In the genomic region with DNA sequence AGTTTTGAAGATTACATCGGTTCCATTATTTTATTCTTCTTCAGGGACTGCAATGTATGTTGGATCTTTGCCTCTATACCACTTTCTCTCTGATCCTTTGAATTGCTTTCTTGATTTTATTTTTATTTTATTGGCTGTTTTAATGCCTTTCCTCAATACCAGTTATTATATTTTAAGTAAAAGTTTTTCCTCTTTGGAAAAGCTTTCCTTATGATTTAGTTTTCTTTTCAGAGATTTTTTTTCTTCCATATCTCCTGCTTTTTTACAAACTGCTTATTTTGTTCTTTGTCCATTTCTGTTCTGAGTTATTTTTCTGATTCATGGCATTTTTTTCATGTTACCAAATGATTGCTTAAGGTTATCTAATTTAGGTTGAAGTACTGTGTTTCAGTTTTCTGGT, we compare ENCODE assay signal across 9 cellular contexts. TPM values are rescaled to one million over a fixed set of nuclear protein-coding genes. Genes with fewer than 3 reads are reported as not detected.
A peak's percentile ranks its signal among the peaks of the same experiment; 100 is the strongest.
DNase-seq lines count a peak whose midpoint lies in the region; ATAC-seq, FAIRE-seq and TF ChIP-seq lines count a peak whose summit lies in the region.
"Had no signal": no experiment of that assay in that cellular context is flagged by ENCODE, and none has a peak within 500 bp of the region (broad histone marks: within the 10 kb centered on the region; RNA-seq: fewer than 3 reads in every experiment).

No MANE protein-coding gene starts in this region.

- POLR2A ChIA-PET in HEK293 (lab: Yijun Ruan, JAX) (interaction anchor here (0.9 to 3.6 kb wide), 11 partner anchors 8 to 366 kb away, joined by 3 to 23 read pairs (median 6); a partner anchor contains a TSS), K562 (lab: Yijun Ruan, JAX) (interaction anchor here (0.9 to 2.6 kb wide), 12 partner anchors 10 to 366 kb away, joined by 3 to 34 read pairs (median 4); a partner anchor contains a TSS)
- POLR2A ChIA-PET in naive thymus-derived CD4-positive, alpha-beta T cell (lab: Charles Lee), result interaction anchor here (0.8 to 5.2 kb wide), 15 partner anchors 8 to 310 kb away, joined by 3 to 73 read pairs (median 6); a partner anchor contains a TSS

- no peaks in the 10 kb centered on the region for H3K79me2 ChIP-seq in K562 (ENCODE audit: control insufficient read depth, insufficient read depth, low read length)

- no peak for TF ChIP-seq EP300 in K562 (IDR thresholded peaks at IDR 0.05; ENCODE audit: low read length)

- peaks cover 0 to 11% (median 0%) of the 10 kb centered on the region in 5 donors for H3K27me3 Mint-ChIP-seq in naive thymus-derived CD4-positive, alpha-beta T cell

- H3K9me3 Mint-ChIP-seq in naive thymus-derived CD4-positive, alpha-beta T cell, result peaks cover 0 to 14% (median 0%) of the 10 kb centered on the region in 11 donors

- BruUV-seq in K562 (replicated peaks; lab: Mats Ljungman, UMichigan), result no TSS peak

- TF ChIP-seq POLR2A in K562 (conservative IDR thresholded peaks at IDR 0.05), result no peak

- FAIRE-seq in K562 (lab: Jason Lieb, UNC), result no peak

- H3K36me3 Mint-ChIP-seq in naive thymus-derived CD4-positive, alpha-beta T cell, result peaks cover 0 to 9% (median 0%) of the 10 kb centered on the region in 5 donors

- H3K36me3 ChIP-seq in HEK293 (ENCODE audit: control insufficient read depth in 2 of 2, insufficient read depth in 1 of 2, low read length in 2 of 2) (peaks cover 2 to 11% of the 10 kb centered on the region in 2 experiments; a peak in 2 of 3 replicates), K562 (ENCODE audit: control insufficient read depth, insufficient read depth, low read length) (peaks cover 9% of the 10 kb centered on the region; the same call in 2 of the 3 replicates)
- no peaks in the 10 kb centered on the region for H3K36me3 ChIP-seq in naive thymus-derived CD4-positive, alpha-beta T cell (ENCODE audit: control insufficient read depth in 2 of 3, insufficient read depth in 3 of 3, low read length in 3 of 3)

- H3K4me1 Mint-ChIP-seq in naive thymus-derived CD4-positive, alpha-beta T cell, result peaks cover 6 to 32% (median 25%) of the 10 kb centered on the region in 7 donors

- H3K27ac ChIP-seq in 22Rv1 (peak overlapping the region; percentile 94), HEK293 (ENCODE audit: extremely low read depth, low read depth, low read length) (no peak overlapping the region), K562 (ENCODE audit: extremely low read depth, low read depth, low read length) (peak overlapping the region; percentile 99; the same call in 2 of the 3 replicates)
- H3K27ac ChIP-seq in naive thymus-derived CD4-positive, alpha-beta T cell (ENCODE audit: low read depth, low read length), result peak overlapping the region; percentile 72

- H3K4me3 ChIP-seq in HEK293 (ENCODE audit: low read depth, low read length) (no peak overlapping the region), K562 (peak overlapping the region; percentile 68)
- no peak overlapping the region for H3K4me3 ChIP-seq in naive thymus-derived CD4-positive, alpha-beta T cell (ENCODE audit: low read length)

- H3K27ac Mint-ChIP-seq in naive thymus-derived CD4-positive, alpha-beta T cell, result peak overlapping the region; percentile 31 to 100 (median 99)

- CTCF ChIA-PET in HEK293 (lab: Yijun Ruan, JAX) (interaction anchor here (0.6 to 1.3 kb wide), 6 partner anchors 14 to 923 kb away, joined by 3 to 6 read pairs (median 3); no protein-coding TSS in a partner anchor), K562 (lab: Yijun Ruan, JAX; ENCODE audit: low intra/inter-chr PET ratio) (no interaction called here)
- CTCF ChIA-PET in naive thymus-derived CD4-positive, alpha-beta T cell (lab: Charles Lee), result interaction anchor here (0.6 to 1.7 kb wide), 3 partner anchors 14 to 318 kb away, joined by 3 to 7 read pairs (median 3); no protein-coding TSS in a partner anchor

- no peaks in the 10 kb centered on the region for H3K9me1 ChIP-seq in K562 (ENCODE audit: control insufficient read depth, insufficient read depth, low read length)

- no peaks in the 10 kb centered on the region for H3K4me1 ChIP-seq in HEK293 (ENCODE audit: control insufficient read depth, insufficient read depth, low read length)
- H3K4me1 ChIP-seq in K562 (replicated peaks in 1 of 2; ENCODE audit: control insufficient read depth in 2 of 2, insufficient read depth in 2 of 2, low read length in 2 of 2), result peaks cover 0 to 10% of the 10 kb centered on the region in 2 experiments; a peak in 4 of 5 replicates
- peaks cover 0 to 5% of the 10 kb centered on the region in 2 donors for H3K4me1 ChIP-seq in naive thymus-derived CD4-positive, alpha-beta T cell (ENCODE audit: control insufficient read depth in 2 of 2, insufficient read depth in 2 of 2, low read length in 2 of 2)
- H3K4me1 ChIP-seq: testis had no signal

- peak overlapping the region; percentile 25 to 100 (median 99) for H3K4me3 Mint-ChIP-seq in naive thymus-derived CD4-positive, alpha-beta T cell

- TF ChIP-seq RAD21 in K562 (CRISPR knock-in tag; conservative IDR thresholded peaks at IDR 0.05 in 1 of 2, IDR thresholded peaks at IDR 0.05 in 1 of 2), result no peak

- H3K9me3 ChIP-seq in HEK293 (ENCODE audit: control insufficient read depth, insufficient read depth, low read depth, low read length) (no peaks in the 10 kb centered on the region), K562 (replicated peaks; ENCODE audit: control insufficient read depth, insufficient read depth, low read depth, low read length) (no peaks in the 10 kb centered on the region)
- H3K9me3 ChIP-seq in naive thymus-derived CD4-positive, alpha-beta T cell (ENCODE audit: control insufficient read depth in 2 of 3, low read length in 3 of 3), result no peaks in the 10 kb centered on the region
- H3K9me3 ChIP-seq: testis had no signal

- no peak overlapping the region for H3K4me2 ChIP-seq in K562 (ENCODE audit: insufficient read depth, low read length)

- H4K20me1 ChIP-seq in K562 (replicated peaks; ENCODE audit: control insufficient read depth, insufficient read depth, low read length), result no peaks in the 10 kb centered on the region

- intact Hi-C loops in K562 (cut with micrococcal nuclease), result loop anchor here (1.0 to 10.0 kb wide), 7 partner anchors 8 to 597 kb away; a partner anchor contains a TSS
- intact Hi-C loops in naive thymus-derived CD4-positive, alpha-beta T cell (cut with micrococcal nuclease), result loop anchor here (1.0 to 10.0 kb wide), 15 partner anchors 11 to 903 kb away; a partner anchor contains a TSS

- in situ Hi-C loops in K562 (cut with MboI), result loop anchor here (5.0 kb wide), 1 partner anchor 344 kb away; no protein-coding TSS in a partner anchor

- 0 out of 2 replicates have a peak overlapping the region, but pooled peaks have one; percentile 94 for H2AFZ ChIP-seq in K562 (ENCODE audit: low read depth, low read length)

- WGBS in K562 (ENCODE audit: insufficient coverage, low coverage, missing lambda C conversion rate), result 5% methylated on average over 1 of the region's 1 CpG

- no peak for DNase-seq in K562 (ENCODE audit: extremely low read depth in 1 of 4, low spot score in 3 of 4)
- no peak for DNase-seq in naive thymus-derived CD4-positive, alpha-beta T cell
- no peak for DNase-seq in ecto neural progenitor cell (ENCODE audit: low spot score)
- DNase-seq in DMS 273 treated with DMSO at 0.1 percent for 48 hours (lab: John Stamatoyannopoulos, UW), result no peak
- DNase-seq in NOMO-1 treated with dmso at 0.1 percent for 144 hours (lab: John Stamatoyannopoulos, UW; ENCODE audit: unreplicated experiment), result no peak

- H3K9ac ChIP-seq in K562 (ENCODE audit: insufficient read depth in 1 of 2, low read depth in 2 of 2, low read length in 2 of 2), result peak overlapping the region in 1 of 2 experiments; percentile 92; a peak in 2 of 4 replicates

- ATAC-seq in K562 (no peak), HG03432 (IDR thresholded peaks at IDR 0.05; ENCODE audit: unreplicated experiment) (no peak)
- no peak for ATAC-seq in naive thymus-derived CD4-positive, alpha-beta T cell

- no peaks in the 10 kb centered on the region for H3K27me3 ChIP-seq in K562 (ENCODE audit: control insufficient read depth in 2 of 2, insufficient read depth in 2 of 2, low read length in 2 of 2)
- no peaks in the 10 kb centered on the region for H3K27me3 ChIP-seq in naive thymus-derived CD4-positive, alpha-beta T cell (ENCODE audit: control insufficient read depth in 2 of 2, insufficient read depth in 2 of 2, low read length in 2 of 2)
- H3K27me3 ChIP-seq: testis had no signal

- TF ChIP-seq CTCF in 22Rv1 (IDR thresholded peaks at IDR 0.05) (no peak), HEK293 (tag by site-specific recombination; IDR thresholded peaks at IDR 0.05) (no peak), K562 (IDR thresholded peaks at IDR 0.05 in 2 of 3, conservative IDR thresholded peaks at IDR 0.05 in 1 of 3; ENCODE audit: insufficient read depth in 2 of 3, low read depth in 1 of 3, low read length in 3 of 3) (no peak)

RNA-seq across cellular contexts. Expression of a gene that starts 11.5 kb away (rescaled TPM):
- 16.7 and 30.9 TPM in 2 replicates for total RNA-seq in K562 (2011; cell fraction: chromatin; rRNA removed; ENCODE audit: low replicate concordance)
- 12.5 and 13.7 TPM in 2 replicates for total RNA-seq in K562 (2011; cell fraction: nucleolus; rRNA removed)
- total RNA-seq in K562 (2011; cell fraction: nucleoplasm; rRNA removed), result 25.7 and 34.7 TPM in 2 replicates
- total RNA-seq in K562 (2014; rRNA removed), result 40.2 and 67.1 TPM in 2 replicates
- total RNA-seq in K562 (2014; rRNA removed; fragmentation: Illumina TruSeq; extraction: Trizol), result 99.2 and 121 TPM in 2 replicates
- 88.5 and 90.4 TPM in 2 replicates for total RNA-seq in K562 (2015; rRNA removed; fragmentation: Illumina TruSeq; extraction: Trizol)
- total RNA-seq in K562 (2021), result 38.8 and 48.7 TPM in 2 replicates
- 48.0 and 71.4 TPM in 2 replicates for polyA plus RNA-seq in K562 (2011; rRNA removed)
- 23.7 and 56.3 TPM in 2 replicates for polyA plus RNA-seq in K562 (2011; cell fraction: cytosol; rRNA removed)
- 19.0 and 26.1 TPM in 2 replicates for polyA plus RNA-seq in K562 (2011; cell fraction: nucleus; rRNA removed)
- polyA plus RNA-seq in K562 (2012), result 49.1 and 89.4 TPM in 2 replicates
- polyA plus RNA-seq in K562 (2014; fragmentation: Illumina TruSeq; extraction: Trizol), result 101 and 102 TPM in 2 replicates
- polyA plus RNA-seq in K562 (2014; fragmentation: Nextera tagmentation; extraction: Ambion mirVana), result 10 to 100 TPM; 44.2 to 45.0 TPM
- 57.2 and 69.2 TPM in 2 replicates for polyA plus RNA-seq in K562 (2014; rRNA removed)
- polyA minus RNA-seq in K562 (2011; rRNA and poly(A)+ RNA removed), result 44.6 and 52.1 TPM in 2 replicates
- 11.7 and 17.3 TPM in 2 replicates for polyA minus RNA-seq in K562 (2011; cell fraction: cytosol; rRNA and poly(A)+ RNA removed)
- 7.4 and 10.3 TPM in 2 replicates for polyA minus RNA-seq in K562 (2011; cell fraction: nucleus; rRNA and poly(A)+ RNA removed)
- total RNA-seq in naive thymus-derived CD4-positive, alpha-beta T cell, result 10 to 100 TPM; 37.7 to 63.0 (median 55.1) TPM
- 10 to 100 TPM; 75.1 to 76.4 TPM for polyA plus RNA-seq in naive thymus-derived CD4-positive, alpha-beta T cell

RNA-seq across cellular contexts. Expression of a gene that starts 20.5 kb away (rescaled TPM):
- total RNA-seq in K562 (2011; cell fraction: chromatin; rRNA removed; ENCODE audit: low replicate concordance), result 92.0 and 114 TPM in 2 replicates
- 59.0 and 64.1 TPM in 2 replicates for total RNA-seq in K562 (2011; cell fraction: nucleolus; rRNA removed)
- total RNA-seq in K562 (2011; cell fraction: nucleoplasm; rRNA removed), result 73.4 and 88.7 TPM in 2 replicates
- total RNA-seq in K562 (2014; rRNA removed) (25.1 and 27.0 TPM in 2 replicates), K562 (2014; rRNA removed; fragmentation: Illumina TruSeq; extraction: Trizol) (28.4 and 32.6 TPM in 2 replicates), K562 (2015; rRNA removed; fragmentation: Illumina TruSeq; extraction: Trizol) (32.2 and 33.4 TPM in 2 replicates), K562 (2021) (25.9 and 27.8 TPM in 2 replicates)
- polyA plus RNA-seq in K562 (2011; rRNA removed) (36.5 and 41.6 TPM in 2 replicates), K562 (2014; fragmentation: Illumina TruSeq; extraction: Trizol) (23.2 and 26.0 TPM in 2 replicates), K562 (2014; fragmentation: Nextera tagmentation; extraction: Ambion mirVana) (10 to 100 TPM in 1 of 2 experiments, 1 to 10 TPM in 1; 8.5 to 18.0 TPM), K562 (2014; rRNA removed) (27.1 and 33.0 TPM in 2 replicates)
- polyA plus RNA-seq in K562 (2011; cell fraction: cytosol; rRNA removed), result 18.8 and 23.2 TPM in 2 replicates
- polyA plus RNA-seq in K562 (2011; cell fraction: nucleus; rRNA removed), result 62.3 and 85.4 TPM in 2 replicates
- polyA plus RNA-seq in K562 (2012), result 20.4 and 23.9 TPM in 2 replicates
- 51.9 and 57.1 TPM in 2 replicates for polyA minus RNA-seq in K562 (2011; rRNA and poly(A)+ RNA removed)
- polyA minus RNA-seq in K562 (2011; cell fraction: cytosol; rRNA and poly(A)+ RNA removed), result 13.6 and 19.5 TPM in 2 replicates
- 32.2 and 51.2 TPM in 2 replicates for polyA minus RNA-seq in K562 (2011; cell fraction: nucleus; rRNA and poly(A)+ RNA removed)
- total RNA-seq in naive thymus-derived CD4-positive, alpha-beta T cell, result 10 to 100 TPM; 25.4 to 59.6 (median 38.8) TPM
- 10 to 100 TPM; 23.5 to 30.7 TPM for polyA plus RNA-seq in naive thymus-derived CD4-positive, alpha-beta T cell

RNA-seq across cellular contexts. Expression of a gene that starts 20.6 kb away (rescaled TPM):
- 161 and 169 TPM in 2 replicates for total RNA-seq in K562 (2011; cell fraction: chromatin; rRNA removed; ENCODE audit: low replicate concordance)
- 86.9 and 89.6 TPM in 2 replicates for total RNA-seq in K562 (2011; cell fraction: nucleolus; rRNA removed)
- total RNA-seq in K562 (2011; cell fraction: nucleoplasm; rRNA removed), result 109 and 141 TPM in 2 replicates
- total RNA-seq in K562 (2014; rRNA removed) (87.6 and 88.5 TPM in 2 replicates), K562 (2014; rRNA removed; fragmentation: Illumina TruSeq; extraction: Trizol) (68.3 and 70.2 TPM in 2 replicates), K562 (2015; rRNA removed; fragmentation: Illumina TruSeq; extraction: Trizol) (62.6 and 68.7 TPM in 2 replicates), K562 (2021) (69.1 and 75.2 TPM in 2 replicates)
- polyA plus RNA-seq in K562 (2011; rRNA removed) (52.5 and 75.2 TPM in 2 replicates), K562 (2014; fragmentation: Illumina TruSeq; extraction: Trizol) (84.8 and 85.0 TPM in 2 replicates), K562 (2014; fragmentation: Nextera tagmentation; extraction: Ambion mirVana) (10 to 100 TPM; 13.5 to 19.1 TPM), K562 (2014; rRNA removed) (81.7 and 92.4 TPM in 2 replicates)
- polyA plus RNA-seq in K562 (2011; cell fraction: cytosol; rRNA removed), result 45.2 and 53.7 TPM in 2 replicates
- polyA plus RNA-seq in K562 (2011; cell fraction: nucleus; rRNA removed), result 80.2 and 85.4 TPM in 2 replicates
- polyA plus RNA-seq in K562 (2012), result 54.5 and 68.6 TPM in 2 replicates
- polyA minus RNA-seq in K562 (2011; rRNA and poly(A)+ RNA removed), result 92.2 and 107 TPM in 2 replicates
- polyA minus RNA-seq in K562 (2011; cell fraction: cytosol; rRNA and poly(A)+ RNA removed), result 24.8 and 44.2 TPM in 2 replicates
- 39.1 and 39.3 TPM in 2 replicates for polyA minus RNA-seq in K562 (2011; cell fraction: nucleus; rRNA and poly(A)+ RNA removed)
- total RNA-seq in naive thymus-derived CD4-positive, alpha-beta T cell, result 10 to 100 TPM; 48.7 to 85.7 (median 68.5) TPM
- 10 to 100 TPM; 62.2 to 68.8 TPM for polyA plus RNA-seq in naive thymus-derived CD4-positive, alpha-beta T cell

RNA-seq across cellular contexts. Expression of a gene that starts 38.4 kb away (rescaled TPM):
- total RNA-seq in K562 (2011; cell fraction: chromatin; rRNA removed; ENCODE audit: low replicate concordance), result 2.5 and 5.9 TPM in 2 replicates
- 4.2 and 4.3 TPM in 2 replicates for total RNA-seq in K562 (2011; cell fraction: nucleolus; rRNA removed)
- 4.0 and 4.4 TPM in 2 replicates for total RNA-seq in K562 (2011; cell fraction: nucleoplasm; rRNA removed)
- total RNA-seq in K562 (2014; rRNA removed), result 1.1 and 2.0 TPM in 2 replicates
- total RNA-seq in K562 (2014; rRNA removed; fragmentation: Illumina TruSeq; extraction: Trizol), result 0.22 TPM in 1 of 2 replicates, not detected in the other
- 0.41 and 0.43 TPM in 2 replicates for total RNA-seq in K562 (2015; rRNA removed; fragmentation: Illumina TruSeq; extraction: Trizol)
- total RNA-seq in K562 (2021), result 0.81 and 1.3 TPM in 2 replicates
- 0.50 and 0.69 TPM in 2 replicates for polyA plus RNA-seq in K562 (2011; rRNA removed)
- polyA plus RNA-seq in K562 (2011; cell fraction: cytosol; rRNA removed), result 1.1 and 1.6 TPM in 2 replicates
- polyA plus RNA-seq in K562 (2011; cell fraction: nucleus; rRNA removed), result 8.5 and 12.4 TPM in 2 replicates
- polyA plus RNA-seq in K562 (2012), result 0.24 TPM in 1 of 2 replicates, not detected in the other
- polyA plus RNA-seq in K562 (2014; fragmentation: Illumina TruSeq; extraction: Trizol), result 0.37 and 0.61 TPM in 2 replicates
- not detected for polyA plus RNA-seq in K562 (2014; fragmentation: Nextera tagmentation; extraction: Ambion mirVana)
- polyA plus RNA-seq in K562 (2014; rRNA removed), result 1.3 and 1.5 TPM in 2 replicates
- 0.21 and 0.33 TPM in 2 replicates for polyA minus RNA-seq in K562 (2011; rRNA and poly(A)+ RNA removed)
- not detected in 2 replicates for polyA minus RNA-seq in K562 (2011; cell fraction: cytosol; rRNA and poly(A)+ RNA removed)
- polyA minus RNA-seq in K562 (2011; cell fraction: nucleus; rRNA and poly(A)+ RNA removed), result 0.78 and 1.3 TPM in 2 replicates
- total RNA-seq in naive thymus-derived CD4-positive, alpha-beta T cell, result 1 to 10 TPM; 2.1 to 5.0 (median 3.3) TPM
- polyA plus RNA-seq in naive thymus-derived CD4-positive, alpha-beta T cell, result under 1 TPM in 1 of 2 donors, not detected in 1; 0.15 TPM

RNA-seq across cellular contexts. Expression of a gene that starts 47.1 kb away (rescaled TPM):
- 99.1 and 166 TPM in 2 replicates for total RNA-seq in K562 (2011; cell fraction: chromatin; rRNA removed; ENCODE audit: low replicate concordance)
- total RNA-seq in K562 (2011; cell fraction: nucleolus; rRNA removed), result 88.7 and 109 TPM in 2 replicates
- total RNA-seq in K562 (2011; cell fraction: nucleoplasm; rRNA removed), result 85.1 and 87.8 TPM in 2 replicates
- 24.9 and 27.3 TPM in 2 replicates for total RNA-seq in K562 (2014; rRNA removed)
- total RNA-seq in K562 (2014; rRNA removed; fragmentation: Illumina TruSeq; extraction: Trizol), result 20.5 and 21.8 TPM in 2 replicates
- total RNA-seq in K562 (2015; rRNA removed; fragmentation: Illumina TruSeq; extraction: Trizol), result 29.3 and 30.0 TPM in 2 replicates
- total RNA-seq in K562 (2021), result 35.3 and 36.1 TPM in 2 replicates
- polyA plus RNA-seq in K562 (2011; rRNA removed), result 37.4 and 44.8 TPM in 2 replicates
- polyA plus RNA-seq in K562 (2011; cell fraction: cytosol; rRNA removed), result 39.9 and 55.5 TPM in 2 replicates
- polyA plus RNA-seq in K562 (2011; cell fraction: nucleus; rRNA removed), result 68.1 and 108 TPM in 2 replicates
- 24.9 and 28.0 TPM in 2 replicates for polyA plus RNA-seq in K562 (2012)
- polyA plus RNA-seq in K562 (2014; fragmentation: Illumina TruSeq; extraction: Trizol), result 35.1 and 39.0 TPM in 2 replicates
- 1 to 10 TPM; 5.2 to 6.6 TPM for polyA plus RNA-seq in K562 (2014; fragmentation: Nextera tagmentation; extraction: Ambion mirVana)
- 44.1 and 45.0 TPM in 2 replicates for polyA plus RNA-seq in K562 (2014; rRNA removed)
- polyA minus RNA-seq in K562 (2011; rRNA and poly(A)+ RNA removed), result 22.7 and 29.5 TPM in 2 replicates
- polyA minus RNA-seq in K562 (2011; cell fraction: cytosol; rRNA and poly(A)+ RNA removed), result 12.7 and 20.9 TPM in 2 replicates
- polyA minus RNA-seq in K562 (2011; cell fraction: nucleus; rRNA and poly(A)+ RNA removed), result 24.0 and 28.4 TPM in 2 replicates
- 10 to 100 TPM; 28.5 to 47.6 (median 37.8) TPM for total RNA-seq in naive thymus-derived CD4-positive, alpha-beta T cell
- polyA plus RNA-seq in naive thymus-derived CD4-positive, alpha-beta T cell, result 10 to 100 TPM; 10.5 to 20.9 TPM
